In genomic region chr19:37218592-37218935, GRCh38 we compare ENCODE assay signal across 8 cellular contexts. TPM values are rescaled to one million over a fixed set of nuclear protein-coding genes. Genes with fewer than 3 reads are reported as not detected.
A peak's percentile ranks its signal among the peaks of the same experiment; 100 is the strongest.
DNase-seq lines count a peak whose midpoint lies in the region; ATAC-seq and TF ChIP-seq lines count a peak whose summit lies in the region.

No MANE protein-coding gene starts in this region.

- H3K4me2 ChIP-seq in GM23248 (ENCODE audit: unreplicated experiment) (peak overlapping the region; percentile 96), osteoblast (ENCODE audit: insufficient read depth, low read length) (peak overlapping the region; percentile 97)

- no peaks in the 10 kb centered on the region for H3F3A ChIP-seq in GM23248 (ENCODE audit: insufficient read depth)

- H3K79me2 ChIP-seq in GM23248 (ENCODE audit: insufficient read depth) (peaks cover 55% of the 10 kb centered on the region), osteoblast (ENCODE audit: insufficient read depth, low read length) (peaks cover 35% of the 10 kb centered on the region)

- TF ChIP-seq POLR2A in esophagus squamous epithelium (IDR thresholded peaks at IDR 0.05): no peak

- H3K27me3 ChIP-seq in GM23248 (replicated peaks; ENCODE audit: insufficient read depth): no peaks in the 10 kb centered on the region
- H3K27me3 ChIP-seq in SJSA1 (replicated peaks): no peaks in the 10 kb centered on the region
- no peaks in the 10 kb centered on the region for H3K27me3 ChIP-seq in esophagus squamous epithelium
- no peaks in the 10 kb centered on the region for H3K27me3 ChIP-seq in osteoblast (ENCODE audit: insufficient read depth, low read length)

- intact Hi-C loops in esophagus squamous epithelium (cut with DNase I): no loop called here

- no peaks in the 10 kb centered on the region for H4K20me1 ChIP-seq in GM23248 (ENCODE audit: insufficient read depth)
- H4K20me1 ChIP-seq in osteoblast (ENCODE audit: insufficient read depth, low read length): no peaks in the 10 kb centered on the region

- no peaks in the 10 kb centered on the region for H3K9me2 ChIP-seq in GM23248 (ENCODE audit: insufficient read depth)

- 1 to 9% methylated on average over 6 of the region's 6 CpGs for WGBS in GM23248 (ENCODE audit: low coverage in 1 of 2, low lambda C conversion rate in 2 of 2, missing lambda C conversion rate in 2 of 2), 2 experiments
- 12 to 19% methylated on average over 6 of the region's 6 CpGs for WGBS in esophagus squamous epithelium, 2 donors

- H2AFZ ChIP-seq in GM23248 (peak overlapping the region; percentile 89), osteoblast (ENCODE audit: low read length) (peak overlapping the region; percentile 100)

- in situ Hi-C loops in GM23248 (cut with MboI): no loop called here

- DNase-seq in GM23248 (peak; percentile 79), SJSA1 (ENCODE audit: low read depth in 1 of 2, low spot score in 2 of 2) (no peak), esophagus squamous epithelium (lab: John Stamatoyannopoulos, UW) (no peak), osteoblast (ENCODE audit: insufficient read length, low spot score, missing footprints) (peak; percentile 67), ureter (ENCODE audit: low spot score) (no peak)

- ATAC-seq in GM19452 (IDR thresholded peaks at IDR 0.05; ENCODE audit: unreplicated experiment) (no peak), HG03469 (IDR thresholded peaks at IDR 0.05; ENCODE audit: unreplicated experiment) (no peak), HG03175 (IDR thresholded peaks at IDR 0.05; ENCODE audit: unreplicated experiment) (no peak)

- H3K27ac ChIP-seq in GM23248 (peak overlapping the region; percentile 89), SJSA1 (no peak overlapping the region; the same call in 1 of the 2 replicates), esophagus squamous epithelium (peak overlapping the region; percentile 89 to 97 (median 91)), osteoblast (ENCODE audit: low read depth, low read length) (peak overlapping the region; percentile 76)

- no peaks in the 10 kb centered on the region for H3K9me3 ChIP-seq in GM23248 (ENCODE audit: low read depth)
- peaks cover 16% of the 10 kb centered on the region for H3K9me3 ChIP-seq in SJSA1 (replicated peaks)
- H3K9me3 ChIP-seq in esophagus squamous epithelium: peaks cover 0 to 18% (median 2%) of the 10 kb centered on the region in 3 donors
- H3K9me3 ChIP-seq in osteoblast (ENCODE audit: low read depth, low read length): no peaks in the 10 kb centered on the region

- H3K4me1 ChIP-seq in GM23248 (ENCODE audit: insufficient read depth) (peaks cover 3% of the 10 kb centered on the region; the same call in 1 of the 2 replicates), SJSA1 (replicated peaks) (no peaks in the 10 kb centered on the region), esophagus squamous epithelium (peaks cover 6 to 39% (median 7%) of the 10 kb centered on the region in 3 donors), osteoblast (ENCODE audit: insufficient read depth, low read length) (peaks cover 4% of the 10 kb centered on the region)

- H3K36me3 ChIP-seq in GM23248 (ENCODE audit: low read depth) (peaks cover 21% of the 10 kb centered on the region), SJSA1 (no peaks in the 10 kb centered on the region), esophagus squamous epithelium (peaks cover 0 to 41% (median 4%) of the 10 kb centered on the region in 3 donors), osteoblast (ENCODE audit: insufficient read depth, low read length) (peaks cover 9% of the 10 kb centered on the region)

- peak overlapping the region; percentile 95 for H3K9ac ChIP-seq in GM23248

- H3K4me3 ChIP-seq in GM23248 (peak overlapping the region; percentile 98), SJSA1 (peak overlapping the region; percentile 60), esophagus squamous epithelium (peak overlapping the region; percentile 66 to 85 (median 80)), osteoblast (ENCODE audit: insufficient read depth, low read length) (peak overlapping the region; percentile 98)

- TF ChIP-seq CTCF in esophagus squamous epithelium (IDR thresholded peaks at IDR 0.05): no peak
- TF ChIP-seq CTCF in osteoblast (IDR thresholded peaks at IDR 0.05; ENCODE audit: extremely low read depth, low read depth, low read length): no peak

RNA-seq across cellular contexts. Expression of gene ZNF383, which starts 0.6 kb away (rescaled TPM):
- 3.4 and 5.5 TPM in 2 replicates for total RNA-seq in GM23248 (2014; rRNA removed; shearing (Covaris generic))
- 3.3 and 4.1 TPM in 2 replicates for polyA plus RNA-seq in GM23248 (2016; fragmentation: Nextera tagmentation; extraction: Ambion mirVana)
- total RNA-seq in SJSA1 (2014; rRNA removed; shearing (Covaris generic)): 0.75 and 1.5 TPM in 2 replicates
- total RNA-seq in esophagus squamous epithelium (10 to 100 TPM in 1 of 4 donors, 1 to 10 TPM in 3; 2.6 to 12.2 (median 4.1) TPM), osteoblast (8.8 and 10.1 TPM in 2 replicates), ureter (13.7 TPM)

RNA-seq across cellular contexts. Expression of gene ZNF585B, which starts 8.2 kb away (rescaled TPM):
- 10.6 and 21.3 TPM in 2 replicates for total RNA-seq in GM23248 (2014; rRNA removed; shearing (Covaris generic))
- 6.1 and 8.4 TPM in 2 replicates for polyA plus RNA-seq in GM23248 (2016; fragmentation: Nextera tagmentation; extraction: Ambion mirVana)
- total RNA-seq in SJSA1 (2014; rRNA removed; shearing (Covaris generic)): 0.91 and 1.8 TPM in 2 replicates
- total RNA-seq in esophagus squamous epithelium: 10 to 100 TPM in 1 of 4 donors, 1 to 10 TPM in 3; 2.5 to 13.5 (median 5.3) TPM
- 23.2 and 24.5 TPM in 2 replicates for total RNA-seq in osteoblast
- total RNA-seq in ureter: 25.7 TPM

RNA-seq across cellular contexts. Expression of gene ZNF585A, which starts 46.1 kb away (rescaled TPM):
- 3.6 and 25.7 TPM in 2 replicates for total RNA-seq in GM23248 (2014; rRNA removed; shearing (Covaris generic))
- 14.3 and 16.9 TPM in 2 replicates for polyA plus RNA-seq in GM23248 (2016; fragmentation: Nextera tagmentation; extraction: Ambion mirVana)
- total RNA-seq in SJSA1 (2014; rRNA removed; shearing (Covaris generic)): 1.4 TPM in 1 of 2 replicates, not detected in the other
- total RNA-seq in esophagus squamous epithelium (1 to 10 TPM; 3.4 to 9.5 (median 6.8) TPM), osteoblast (9.8 and 10.9 TPM in 2 replicates), ureter (12.4 TPM)

Comparison
In these comparisons a context has a peak if more than half of its experiments do, and no peak if none do; other contexts are left out.
1. DNase-seq: peak in GM23248 (single experiment) and osteoblast (single experiment); none in SJSA1 (0 of 2), esophagus squamous epithelium (single experiment) and ureter (single experiment).
2. Peak in every context shown above with its lines, with median percentiles within 50 percentile points of each other: H3K4me3 ChIP-seq.